In the genomic region with DNA sequence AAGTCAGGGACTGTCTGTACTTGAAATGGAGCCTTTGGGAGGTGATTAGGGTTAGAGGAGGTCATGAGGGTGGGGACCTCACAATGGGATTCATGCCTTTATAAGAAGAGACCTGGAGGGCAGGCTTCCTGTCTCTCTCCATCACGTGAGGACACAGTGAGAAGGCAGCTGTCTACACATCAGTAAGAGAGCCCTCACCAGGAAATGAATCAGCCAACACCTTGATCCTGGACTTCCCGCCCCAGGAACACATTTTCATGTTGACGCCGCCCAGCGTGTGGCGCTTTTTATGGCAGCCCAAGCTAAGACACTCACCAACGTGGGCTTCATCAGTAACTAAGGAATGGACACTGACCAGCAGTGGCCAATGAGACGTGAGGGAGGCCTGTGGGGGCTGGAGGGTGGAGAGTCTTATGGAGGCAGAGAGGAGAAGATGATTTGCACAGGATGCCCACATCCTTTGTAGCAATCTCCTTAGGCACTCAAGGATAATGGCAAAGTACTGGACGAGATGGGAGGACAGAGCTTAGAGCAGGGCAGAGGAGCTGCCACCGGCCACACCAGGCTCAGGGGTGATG, we compare ENCODE assay signal across 26 cellular contexts.
DNase-seq lines count a peak whose midpoint lies in the region; ATAC-seq and TF ChIP-seq lines count a peak whose summit lies in the region.
"Had no signal": no experiment of that assay in that cellular context is flagged by ENCODE, and none has a peak within 500 bp of the region (broad histone marks: within the 10 kb centered on the region; RNA-seq: fewer than 3 reads in every experiment).

No MANE protein-coding gene starts in this region.

- H3K27me3 Mint-ChIP-seq in activated CD4-positive, alpha-beta T cell treated with anti-CD3 and anti-CD28 coated beads for 36 hours = no peaks in the 10 kb centered on the region
- no peaks in the 10 kb centered on the region for H3K27me3 Mint-ChIP-seq in activated naive CD8-positive, alpha-beta T cell treated with anti-CD3 and anti-CD28 coated beads, Interleukin-2, amount 50 U/mL, for 24 hours
- H3K27me3 Mint-ChIP-seq in activated naive CD8-positive, alpha-beta T cell treated with anti-CD3 and anti-CD28 coated beads for 36 hours = no peaks in the 10 kb centered on the region
- no peaks in the 10 kb centered on the region for H3K27me3 Mint-ChIP-seq in endodermal cell (ENCODE audit: insufficient read depth)
- H3K27me3 Mint-ChIP-seq: stimulated activated naive CD8-positive, alpha-beta T cell treated with anti-CD3 and anti-CD28 coated beads, Interleukin-15, Interleukin-2, amounts not matched to agents 100 ng/mL and 50 ng/mL, for 24 hours had no signal

- POLR2A ChIA-PET in activated CD4-positive, alpha-beta T cell treated with anti-CD3 and anti-CD28 coated beads for 36 hours (lab: Charles Lee) = no interaction called here

- H3K4me1 ChIP-seq in endodermal cell (ENCODE audit: control insufficient read depth, insufficient read depth, low read length) = no peaks in the 10 kb centered on the region
- H3K4me1 ChIP-seq: left lung had no signal

- H3K27ac ChIP-seq in endodermal cell (ENCODE audit: low read depth, low read length) = no peak overlapping the region
- H3K27ac ChIP-seq: coronary artery, left lung, RWPE1 had no signal

- peaks cover 12% of the 10 kb centered on the region for H3K36me3 ChIP-seq in endodermal cell (ENCODE audit: control insufficient read depth, insufficient read depth, low read length)

- no peak overlapping the region for H3K4me3 ChIP-seq in endodermal cell (ENCODE audit: low read length)
- H3K4me3 ChIP-seq: coronary artery, left lung, smooth muscle cell had no signal

- no peaks in the 10 kb centered on the region for H3K27me3 ChIP-seq in endodermal cell (ENCODE audit: control insufficient read depth, insufficient read depth, low read length, poor library complexity, severe bottlenecking)
- H3K27me3 ChIP-seq: left lung had no signal

- intact Hi-C loops in activated CD4-positive, alpha-beta T cell treated with anti-CD3 and anti-CD28 coated beads for 36 hours (cut with DNase I, micrococcal nuclease) = no loop called here

- H3K4me1 Mint-ChIP-seq in activated CD4-positive, alpha-beta T cell treated with anti-CD3 and anti-CD28 coated beads for 36 hours = peaks cover 33% of the 10 kb centered on the region
- H3K4me1 Mint-ChIP-seq in activated naive CD8-positive, alpha-beta T cell treated with anti-CD3 and anti-CD28 coated beads, Interleukin-2, amount 50 U/mL, for 24 hours = peaks cover 38% of the 10 kb centered on the region
- peaks cover 20% of the 10 kb centered on the region for H3K4me1 Mint-ChIP-seq in activated naive CD8-positive, alpha-beta T cell treated with anti-CD3 and anti-CD28 coated beads for 36 hours
- H3K4me1 Mint-ChIP-seq in endodermal cell = no peaks in the 10 kb centered on the region
- peaks cover 38% of the 10 kb centered on the region for H3K4me1 Mint-ChIP-seq in stimulated activated effector memory CD8-positive, alpha-beta T cell treated with anti-CD3 and anti-CD28 coated beads, Interleukin-12 subunit alpha, Interleukin-12 subunit beta, amount 100 ng/mL, for 72 hours

- peak; percentile 62 for ATAC-seq in activated CD4-positive, alpha-beta T cell treated with anti-CD3 and anti-CD28 coated beads for 36 hours
- ATAC-seq in activated naive CD8-positive, alpha-beta T cell treated with anti-CD3 and anti-CD28 coated beads, Interleukin-2, amount 50 U/mL, for 24 hours = peak; percentile 51
- ATAC-seq in stimulated activated effector memory CD8-positive, alpha-beta T cell treated with anti-CD3 and anti-CD28 coated beads, Interleukin-12 subunit alpha, Interleukin-12 subunit beta, amount 100 ng/mL, for 72 hours = no peak
- ATAC-seq in GM19023 (IDR thresholded peaks at IDR 0.05; ENCODE audit: unreplicated experiment) = no peak
- ATAC-seq: CD8-positive, alpha-beta T cell; left lung; right cardiac atrium had no signal

- H3K27ac Mint-ChIP-seq in activated CD4-positive, alpha-beta T cell treated with anti-CD3 and anti-CD28 coated beads for 36 hours = peak overlapping the region; percentile 63
- no peak overlapping the region for H3K27ac Mint-ChIP-seq in activated naive CD8-positive, alpha-beta T cell treated with anti-CD3 and anti-CD28 coated beads, Interleukin-2, amount 50 U/mL, for 24 hours
- H3K27ac Mint-ChIP-seq in activated naive CD8-positive, alpha-beta T cell treated with anti-CD3 and anti-CD28 coated beads for 36 hours = no peak overlapping the region
- no peak overlapping the region for H3K27ac Mint-ChIP-seq in endodermal cell
- peak overlapping the region; percentile 55 for H3K27ac Mint-ChIP-seq in stimulated activated effector memory CD8-positive, alpha-beta T cell treated with anti-CD3 and anti-CD28 coated beads, Interleukin-12 subunit alpha, Interleukin-12 subunit beta, amount 100 ng/mL, for 72 hours
- H3K27ac Mint-ChIP-seq: CD8-positive, alpha-beta T cell; stimulated activated naive CD8-positive, alpha-beta T cell treated with anti-CD3 and anti-CD28 coated beads, Interleukin-15, Interleukin-2, amounts not matched to agents 100 ng/mL and 50 ng/mL, for 24 hours had no signal

- peaks cover 5% of the 10 kb centered on the region for H3K9me3 ChIP-seq in endodermal cell (ENCODE audit: control insufficient read depth, low read length)
- H3K9me3 ChIP-seq: left lung had no signal

- H3K36me3 Mint-ChIP-seq in activated CD4-positive, alpha-beta T cell treated with anti-CD3 and anti-CD28 coated beads for 36 hours (ENCODE audit: low read depth) = peaks cover 22% of the 10 kb centered on the region
- peaks cover 22% of the 10 kb centered on the region for H3K36me3 Mint-ChIP-seq in activated naive CD8-positive, alpha-beta T cell treated with anti-CD3 and anti-CD28 coated beads, Interleukin-2, amount 50 U/mL, for 24 hours (ENCODE audit: low read depth)
- peaks cover 34% of the 10 kb centered on the region for H3K36me3 Mint-ChIP-seq in activated naive CD8-positive, alpha-beta T cell treated with anti-CD3 and anti-CD28 coated beads for 36 hours
- peaks cover 10% of the 10 kb centered on the region for H3K36me3 Mint-ChIP-seq in endodermal cell (ENCODE audit: low read depth)
- no peaks in the 10 kb centered on the region for H3K36me3 Mint-ChIP-seq in stimulated activated effector memory CD8-positive, alpha-beta T cell treated with anti-CD3 and anti-CD28 coated beads, Interleukin-12 subunit alpha, Interleukin-12 subunit beta, amount 100 ng/mL, for 72 hours

- H3K4me3 Mint-ChIP-seq in activated CD4-positive, alpha-beta T cell treated with anti-CD3 and anti-CD28 coated beads for 36 hours = no peak overlapping the region
- no peak overlapping the region for H3K4me3 Mint-ChIP-seq in activated naive CD8-positive, alpha-beta T cell treated with anti-CD3 and anti-CD28 coated beads, Interleukin-2, amount 50 U/mL, for 24 hours
- no peak overlapping the region for H3K4me3 Mint-ChIP-seq in activated naive CD8-positive, alpha-beta T cell treated with anti-CD3 and anti-CD28 coated beads for 36 hours
- no peak overlapping the region for H3K4me3 Mint-ChIP-seq in endodermal cell
- H3K4me3 Mint-ChIP-seq in stimulated activated effector memory CD8-positive, alpha-beta T cell treated with anti-CD3 and anti-CD28 coated beads, Interleukin-12 subunit alpha, Interleukin-12 subunit beta, amount 100 ng/mL, for 72 hours = no peak overlapping the region
- H3K4me3 Mint-ChIP-seq: CD8-positive, alpha-beta T cell; stimulated activated naive CD8-positive, alpha-beta T cell treated with anti-CD3 and anti-CD28 coated beads, Interleukin-15, Interleukin-2, amounts not matched to agents 100 ng/mL and 50 ng/mL, for 24 hours had no signal

- peaks cover under 1% of the 10 kb centered on the region for H3K9me3 Mint-ChIP-seq in activated CD4-positive, alpha-beta T cell treated with anti-CD3 and anti-CD28 coated beads for 36 hours (ENCODE audit: low read depth)
- no peaks in the 10 kb centered on the region for H3K9me3 Mint-ChIP-seq in activated naive CD8-positive, alpha-beta T cell treated with anti-CD3 and anti-CD28 coated beads, Interleukin-2, amount 50 U/mL, for 24 hours
- peaks cover 1% of the 10 kb centered on the region for H3K9me3 Mint-ChIP-seq in activated naive CD8-positive, alpha-beta T cell treated with anti-CD3 and anti-CD28 coated beads for 36 hours
- H3K9me3 Mint-ChIP-seq in endodermal cell = peaks cover 6% of the 10 kb centered on the region
- H3K9me3 Mint-ChIP-seq in stimulated activated effector memory CD8-positive, alpha-beta T cell treated with anti-CD3 and anti-CD28 coated beads, Interleukin-12 subunit alpha, Interleukin-12 subunit beta, amount 100 ng/mL, for 72 hours = no peaks in the 10 kb centered on the region
- H3K9me3 Mint-ChIP-seq: CD8-positive, alpha-beta T cell; stimulated activated naive CD8-positive, alpha-beta T cell treated with anti-CD3 and anti-CD28 coated beads, Interleukin-15, Interleukin-2, amounts not matched to agents 100 ng/mL and 50 ng/mL, for 24 hours had no signal

- 75 to 80% methylated on average over 9 to 10 of the region's 10 CpGs for WGBS in endodermal cell (ENCODE audit: insufficient coverage in 1 of 2, insufficient read length in 1 of 2), 2 experiments

- no peak overlapping the region for H3K9ac ChIP-seq in endodermal cell (ENCODE audit: extremely low read depth, low read length, poor library complexity, severe bottlenecking)

- no peak for TF ChIP-seq CTCF in endodermal cell (conservative IDR thresholded peaks at IDR 0.05)

- DNase-seq in activated CD4-positive, alpha-beta T cell treated with anti-CD3 and anti-CD28 coated beads for 36 hours = no peak
- DNase-seq in activated CD4-positive, alpha-beta T cell treated with anti-CD3 and anti-CD28 coated beads for 4 hours = no peak
- DNase-seq in activated naive CD8-positive, alpha-beta T cell treated with anti-CD3 and anti-CD28 coated beads, Interleukin-2, amount 50 U/mL, for 24 hours = no peak
- no peak for DNase-seq in activated naive CD8-positive, alpha-beta T cell treated with anti-CD3 and anti-CD28 coated beads for 36 hours
- DNase-seq in endodermal cell (peak; percentile 20), MV-4-11 (lab: John Stamatoyannopoulos, UW) (no peak)
- no peak for DNase-seq in stimulated activated effector memory CD8-positive, alpha-beta T cell treated with anti-CD3 and anti-CD28 coated beads, Interleukin-12 subunit alpha, Interleukin-12 subunit beta, amount 100 ng/mL, for 72 hours (ENCODE audit: low spot score in 2 of 2)
- DNase-seq: caudate nucleus; CD8-positive, alpha-beta T cell; effector memory CD4-positive, alpha-beta T cell; EL; erythroblast; left lung; mesendoderm; NCI-H1092; NCI-H187; NCI-H2171; NCI-H526; OCI-M1; right cardiac atrium; T-helper 1 cell had no signal

- CTCF ChIA-PET in activated CD4-positive, alpha-beta T cell treated with anti-CD3 and anti-CD28 coated beads for 36 hours (lab: Charles Lee) = interaction anchor here (0.6 to 1.1 kb wide), 2 partner anchors 17 to 134 kb away, joined by 3 read pairs; no protein-coding TSS in a partner anchor

Comparison
In these comparisons a context has a peak if more than half of its experiments do, and no peak if none do; other contexts are left out.
1. ATAC-seq: peak in activated CD4-positive, alpha-beta T cell treated with anti-CD3 and anti-CD28 coated beads for 36 hours (single experiment) and activated naive CD8-positive, alpha-beta T cell treated with anti-CD3 and anti-CD28 coated beads, Interleukin-2, amount 50 U/mL, for 24 hours (single experiment); none in stimulated activated effector memory CD8-positive, alpha-beta T cell treated with anti-CD3 and anti-CD28 coated beads, Interleukin-12 subunit alpha, Interleukin-12 subunit beta, amount 100 ng/mL, for 72 hours (single experiment) and GM19023 (single experiment).
2. H3K27ac Mint-ChIP-seq: peak in activated CD4-positive, alpha-beta T cell treated with anti-CD3 and anti-CD28 coated beads for 36 hours (single experiment) and stimulated activated effector memory CD8-positive, alpha-beta T cell treated with anti-CD3 and anti-CD28 coated beads, Interleukin-12 subunit alpha, Interleukin-12 subunit beta, amount 100 ng/mL, for 72 hours (single experiment); none in activated naive CD8-positive, alpha-beta T cell treated with anti-CD3 and anti-CD28 coated beads, Interleukin-2, amount 50 U/mL, for 24 hours (single experiment), activated naive CD8-positive, alpha-beta T cell treated with anti-CD3 and anti-CD28 coated beads for 36 hours (single experiment) and endodermal cell (single experiment).